In the genomic region with DNA sequence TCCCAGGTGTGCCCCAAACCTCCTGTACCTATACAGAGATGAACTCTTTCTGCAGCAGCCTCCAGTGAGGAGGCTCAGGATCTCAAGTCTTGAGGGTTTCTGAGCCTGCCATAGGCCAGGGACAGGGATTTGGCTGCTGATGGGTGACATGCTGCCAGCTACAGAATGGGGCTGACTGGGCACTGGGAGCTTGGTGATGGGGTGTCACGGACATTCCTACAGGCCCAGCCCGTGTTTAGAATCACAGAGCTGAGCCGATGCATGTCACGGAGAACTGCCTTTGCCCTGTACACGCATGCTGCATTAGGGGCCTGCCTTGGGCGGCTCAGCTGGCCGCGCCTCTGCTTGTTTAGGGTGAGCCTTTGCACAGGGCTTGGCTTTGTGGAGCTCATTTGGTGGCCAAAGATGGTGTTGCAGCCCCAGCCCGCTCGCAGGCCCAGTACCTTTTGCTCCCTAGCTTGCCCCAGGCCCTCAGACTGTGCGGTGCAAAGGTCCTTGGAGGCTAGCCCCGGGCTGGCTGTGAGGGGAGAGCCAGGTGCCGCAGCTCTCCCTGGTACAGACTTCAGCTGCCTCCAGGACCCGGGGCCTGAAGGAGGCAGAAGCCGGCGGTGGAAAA, we compare ENCODE assay signal across 11 cellular contexts.
A peak's percentile ranks its signal among the peaks of the same experiment; 100 is the strongest.
DNase-seq lines count a peak whose midpoint lies in the region; ATAC-seq and TF ChIP-seq lines count a peak whose summit lies in the region.
"Had no signal": no experiment of that assay in that cellular context is flagged by ENCODE, and none has a peak within 500 bp of the region (broad histone marks: within the 10 kb centered on the region; RNA-seq: fewer than 3 reads in every experiment).

No MANE protein-coding gene starts in this region.

- H3K4me3 Mint-ChIP-seq in naive thymus-derived CD8-positive, alpha-beta T cell, result peak overlapping the region in 3 of 10 donors; percentile 18 to 50 (median 19)
- H3K4me3 Mint-ChIP-seq: stimulated activated naive B cell treated with anti-CD40 and anti-IgM and Interleukin-4, amounts not matched to agents 10 μg/mL and 1 μg/mL and 100 μg/mL, for 72 hours had no signal

- no peaks in the 10 kb centered on the region for H3K4me1 ChIP-seq in RWPE2 (ENCODE audit: insufficient read depth, poor library complexity, severe bottlenecking)
- H3K4me1 ChIP-seq in cardiac muscle cell (ENCODE audit: low read depth), result peaks cover 24% of the 10 kb centered on the region

- no peaks in the 10 kb centered on the region for H3K36me3 Mint-ChIP-seq in naive thymus-derived CD8-positive, alpha-beta T cell
- H3K36me3 Mint-ChIP-seq: stimulated activated naive B cell treated with anti-CD40 and anti-IgM and Interleukin-4, amounts not matched to agents 10 μg/mL and 1 μg/mL and 100 μg/mL, for 72 hours had no signal

- peak; percentile 35; the same call in 1 of the 3 replicates for ATAC-seq in RWPE2 (ENCODE audit: low read depth)
- no peak for ATAC-seq in HG02763 (IDR thresholded peaks at IDR 0.05; ENCODE audit: unreplicated experiment)
- ATAC-seq in HG03521 (IDR thresholded peaks at IDR 0.05; ENCODE audit: unreplicated experiment), result no peak
- no peak for ATAC-seq in naive thymus-derived CD8-positive, alpha-beta T cell

- intact Hi-C loops in posterior vena cava (cut with DNase I), result no loop called here

- no peaks in the 10 kb centered on the region for H3K27me3 ChIP-seq in RWPE2 (ENCODE audit: insufficient read depth, poor library complexity, severe bottlenecking)
- no peaks in the 10 kb centered on the region for H3K27me3 ChIP-seq in cardiac muscle cell
- H3K27me3 ChIP-seq: pancreas had no signal

- H3K9me3 Mint-ChIP-seq in naive thymus-derived CD8-positive, alpha-beta T cell, result peaks cover 0 to 2% (median 0%) of the 10 kb centered on the region in 9 donors
- H3K9me3 Mint-ChIP-seq: stimulated activated naive B cell treated with anti-CD40 and anti-IgM and Interleukin-4, amounts not matched to agents 10 μg/mL and 1 μg/mL and 100 μg/mL, for 72 hours had no signal

- H3K27ac Mint-ChIP-seq in naive thymus-derived CD8-positive, alpha-beta T cell, result no peak overlapping the region
- H3K27ac Mint-ChIP-seq: stimulated activated naive B cell treated with anti-CD40 and anti-IgM and Interleukin-4, amounts not matched to agents 10 μg/mL and 1 μg/mL and 100 μg/mL, for 72 hours had no signal

- H3K27ac ChIP-seq in RWPE2 (ENCODE audit: poor library complexity, severe bottlenecking), result no peak overlapping the region
- H3K27ac ChIP-seq in cardiac muscle cell, result no peak overlapping the region
- H3K27ac ChIP-seq: pancreas, PC-9 had no signal

- peaks cover 40 to 94% (median 60%) of the 10 kb centered on the region in 5 donors for H3K27me3 Mint-ChIP-seq in naive thymus-derived CD8-positive, alpha-beta T cell

- H3K9me3 ChIP-seq in RWPE2 (ENCODE audit: severe bottlenecking), result no peaks in the 10 kb centered on the region
- no peaks in the 10 kb centered on the region for H3K9me3 ChIP-seq in cardiac muscle cell (ENCODE audit: low read depth)
- H3K9me3 ChIP-seq: pancreas had no signal

- H3K36me3 ChIP-seq in RWPE2 (ENCODE audit: low read depth) (peaks cover 13% of the 10 kb centered on the region), cardiac muscle cell (no peaks in the 10 kb centered on the region)
- H3K36me3 ChIP-seq: pancreas had no signal

- no peak for TF ChIP-seq CTCF in RWPE2 (IDR thresholded peaks at IDR 0.05; ENCODE audit: poor library complexity, severe bottlenecking)
- peak; percentile 2 for TF ChIP-seq CTCF in cardiac muscle cell (IDR thresholded peaks at IDR 0.05; ENCODE audit: low read depth, low read length)

- POLR2A ChIA-PET in naive thymus-derived CD8-positive, alpha-beta T cell (lab: Charles Lee), result no interaction called here

- H3K4me1 Mint-ChIP-seq in naive thymus-derived CD8-positive, alpha-beta T cell, result peaks cover 8 to 15% (median 11%) of the 10 kb centered on the region in 4 donors

- DNase-seq in COR-L47 (lab: John Stamatoyannopoulos, UW) (peak; percentile 29), RWPE2 (ENCODE audit: low spot score) (no peak), cardiac muscle cell (ENCODE audit: low read depth in 1 of 2, low spot score in 1 of 2) (no peak), posterior vena cava (ENCODE audit: low spot score) (peak; percentile 73)
- no peak for DNase-seq in stimulated activated CD4-positive, alpha-beta T cell treated with anti-CD3 and anti-CD28 coated beads, Interleukin-4, amount 100 ng/mL, for 24 hours
- no peak for DNase-seq in naive thymus-derived CD8-positive, alpha-beta T cell
- DNase-seq: PC-9; stimulated activated naive B cell treated with anti-CD40 and anti-IgM and Interleukin-4, amounts not matched to agents 10 μg/mL and 1 μg/mL and 100 μg/mL, for 72 hours had no signal

- no peak overlapping the region for H3K4me3 ChIP-seq in RWPE2 (ENCODE audit: severe bottlenecking)
- H3K4me3 ChIP-seq in cardiac muscle cell, result peak overlapping the region; percentile 39
- H3K4me3 ChIP-seq: PC-9 had no signal

Comparison
In these comparisons a context has a peak if more than half of its experiments do, and no peak if none do; other contexts are left out.
1. DNase-seq: peak in COR-L47 (single experiment) and posterior vena cava (single experiment); none in RWPE2 (single experiment), cardiac muscle cell (0 of 2), stimulated activated CD4-positive, alpha-beta T cell treated with anti-CD3 and anti-CD28 coated beads, Interleukin-4, amount 100 ng/mL, for 24 hours (single experiment) and naive thymus-derived CD8-positive, alpha-beta T cell (0 of 10).